Comparison of ENCODE assay signal across 10 cellular contexts in the genomic region with DNA sequence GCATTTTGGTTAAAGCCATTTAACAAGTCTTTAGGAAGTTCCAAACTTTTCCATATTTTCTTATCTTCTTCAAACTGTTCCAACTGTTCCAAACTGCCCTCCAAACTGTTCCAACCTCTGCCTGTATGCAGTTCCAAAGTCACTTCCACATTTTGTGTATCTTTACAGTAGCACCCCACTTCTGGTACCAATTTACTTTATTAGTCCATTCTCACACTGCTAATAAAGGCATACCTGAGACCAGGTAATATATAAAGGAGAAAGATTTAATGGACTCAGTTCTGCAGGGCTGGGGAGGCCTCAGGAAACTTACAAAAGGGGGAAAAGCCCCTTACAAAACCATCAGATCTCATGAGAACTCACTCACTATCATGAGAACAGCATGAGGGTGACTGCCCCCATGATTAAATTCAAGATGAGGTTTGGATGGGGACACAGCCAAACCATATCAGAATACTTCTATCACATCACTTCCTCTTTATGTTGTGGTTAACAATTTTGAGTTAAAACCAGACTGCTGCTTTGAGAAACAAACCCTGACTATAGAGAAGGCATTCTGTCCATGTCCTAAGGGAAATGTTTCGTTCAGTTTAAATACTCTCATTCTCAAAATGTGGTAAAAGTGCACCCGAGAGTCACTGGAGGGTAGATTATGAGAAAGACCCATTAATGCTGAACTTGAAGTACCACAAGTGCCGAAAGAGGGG. TPM values are rescaled to one million over a fixed set of nuclear protein-coding genes. Genes with fewer than 3 reads are reported as not detected.
DNase-seq lines count a peak whose midpoint lies in the region; ATAC-seq and TF ChIP-seq lines count a peak whose summit lies in the region.
"Had no signal": no experiment of that assay in that cellular context is flagged by ENCODE, and none has a peak within 500 bp of the region (broad histone marks: within the 10 kb centered on the region; RNA-seq: fewer than 3 reads in every experiment).

No MANE protein-coding gene starts in this region.

- peak overlapping the region; percentile 56 for H3K27ac ChIP-seq in naive thymus-derived CD4-positive, alpha-beta T cell (ENCODE audit: low read depth, low read length)
- H3K27ac ChIP-seq in vagina, result no peak overlapping the region

- peaks cover 0 to 28% (median 14%) of the 10 kb centered on the region in 11 donors for H3K9me3 Mint-ChIP-seq in naive thymus-derived CD4-positive, alpha-beta T cell

- peak overlapping the region; percentile 21 for H3K4me2 ChIP-seq in Loucy (ENCODE audit: low read depth, low read length, poor library complexity, severe bottlenecking)

- no peak for TF ChIP-seq POLR2A in vagina (IDR thresholded peaks at IDR 0.05)

- H3K4me3 Mint-ChIP-seq in naive thymus-derived CD4-positive, alpha-beta T cell, result peak overlapping the region; percentile 53 to 79 (median 72)
- H3K4me3 Mint-ChIP-seq: neural crest cell had no signal

- no peak for TF ChIP-seq CTCF in Loucy (conservative IDR thresholded peaks at IDR 0.05; ENCODE audit: low read length)
- TF ChIP-seq CTCF in vagina (IDR thresholded peaks at IDR 0.05), result no peak

- H3K79me2 ChIP-seq in Loucy (ENCODE audit: insufficient read depth, low read length), result peaks cover 6% of the 10 kb centered on the region

- H4K20me1 ChIP-seq in Loucy (ENCODE audit: insufficient read depth, low read length, poor library complexity, severe bottlenecking), result no peaks in the 10 kb centered on the region

- peaks cover 37% of the 10 kb centered on the region; the same call in 1 of the 2 replicates for H3K36me3 ChIP-seq in Loucy (ENCODE audit: insufficient read depth, low read length)
- no peaks in the 10 kb centered on the region for H3K36me3 ChIP-seq in naive thymus-derived CD4-positive, alpha-beta T cell (ENCODE audit: control insufficient read depth in 2 of 3, insufficient read depth in 3 of 3, low read length in 3 of 3)
- H3K36me3 ChIP-seq in vagina, result peaks cover 0 to 4% of the 10 kb centered on the region in 2 donors

- peak; percentile 74 for ATAC-seq in GM18870 (IDR thresholded peaks at IDR 0.05; ENCODE audit: unreplicated experiment)
- peak; percentile 65 for ATAC-seq in GM21825 (IDR thresholded peaks at IDR 0.05; ENCODE audit: unreplicated experiment)
- ATAC-seq in naive thymus-derived CD4-positive, alpha-beta T cell, result peak; percentile 37

- H3K27me3 Mint-ChIP-seq in naive thymus-derived CD4-positive, alpha-beta T cell, result no peaks in the 10 kb centered on the region

- no peak overlapping the region for H3K9ac ChIP-seq in Loucy (ENCODE audit: low read depth, low read length, poor library complexity, severe bottlenecking)

- intact Hi-C loops in naive thymus-derived CD4-positive, alpha-beta T cell (cut with micrococcal nuclease), result loop anchor here (1.0 to 2.0 kb wide), 6 partner anchors 10 to 284 kb away; no protein-coding TSS in a partner anchor
- intact Hi-C loops in vagina (cut with DNase I), result no loop called here

- H3K36me3 Mint-ChIP-seq in naive thymus-derived CD4-positive, alpha-beta T cell, result peaks cover 15 to 95% (median 34%) of the 10 kb centered on the region in 5 donors

- H3K4me1 ChIP-seq in Loucy (ENCODE audit: insufficient read depth, low read length, poor library complexity, severe bottlenecking) (peaks cover 51% of the 10 kb centered on the region), vagina (no peaks in the 10 kb centered on the region)
- peaks cover 25 to 40% of the 10 kb centered on the region in 2 donors for H3K4me1 ChIP-seq in naive thymus-derived CD4-positive, alpha-beta T cell (ENCODE audit: control insufficient read depth in 2 of 2, insufficient read depth in 2 of 2, low read length in 2 of 2)

- H3K4me3 ChIP-seq in Loucy (ENCODE audit: low read length, poor library complexity, severe bottlenecking) (no peak overlapping the region), vagina (no peak overlapping the region)
- H3K4me3 ChIP-seq in naive thymus-derived CD4-positive, alpha-beta T cell (ENCODE audit: low read length), result peak overlapping the region; percentile 39

- DNase-seq in naive thymus-derived CD4-positive, alpha-beta T cell, result peak in 6 of 9 donors; percentile 12 to 46 (median 32)
- no peak for DNase-seq in NK-92 treated with Interleukin-12 subunit alpha and Interleukin-12 subunit beta, amount 100 ng/mL, for 24 hours (lab: John Stamatoyannopoulos, UW)
- DNase-seq in cerebellar nuclear complex (lab: John Stamatoyannopoulos, UW) (no peak), vagina (ENCODE audit: extremely low spot score in 2 of 2) (no peak)
- DNase-seq: NCI-H2171 treated with DMSO at 0.1 percent for 48 hours had no signal

- no peak overlapping the region for H2AFZ ChIP-seq in Loucy (ENCODE audit: low read length)

- H3K4me1 Mint-ChIP-seq in naive thymus-derived CD4-positive, alpha-beta T cell, result peaks cover 33 to 74% (median 51%) of the 10 kb centered on the region in 7 donors
- H3K4me1 Mint-ChIP-seq: neural crest cell had no signal

- H3F3A ChIP-seq in Loucy (ENCODE audit: low read depth), result no peaks in the 10 kb centered on the region

- CTCF ChIA-PET in naive thymus-derived CD4-positive, alpha-beta T cell (lab: Charles Lee), result interaction anchor here (0.6 to 1.0 kb wide), 2 partner anchors 9 to 23 kb away, joined by 3 read pairs; no protein-coding TSS in a partner anchor

- POLR2A ChIA-PET in naive thymus-derived CD4-positive, alpha-beta T cell (lab: Charles Lee), result interaction anchor here (0.6 kb wide), 2 partner anchors 25 to 46 kb away, joined by 3 read pairs; no protein-coding TSS in a partner anchor

- peak overlapping the region; percentile 77 to 95 (median 88) for H3K27ac Mint-ChIP-seq in naive thymus-derived CD4-positive, alpha-beta T cell

- H3K27me3 ChIP-seq in Loucy (ENCODE audit: insufficient read depth, low read length, poor library complexity, severe bottlenecking), result no peaks in the 10 kb centered on the region
- H3K27me3 ChIP-seq in naive thymus-derived CD4-positive, alpha-beta T cell (ENCODE audit: control insufficient read depth in 2 of 2, insufficient read depth in 2 of 2, low read length in 2 of 2), result no peaks in the 10 kb centered on the region
- no peaks in the 10 kb centered on the region for H3K27me3 ChIP-seq in vagina

- no peaks in the 10 kb centered on the region for H3K9me2 ChIP-seq in Loucy (replicated peaks; ENCODE audit: low read depth, low read length)

- H3K9me3 ChIP-seq in Loucy (ENCODE audit: insufficient read depth, low read depth, low read length), result peaks cover 22% of the 10 kb centered on the region; the same call in 1 of the 2 replicates
- H3K9me3 ChIP-seq in naive thymus-derived CD4-positive, alpha-beta T cell (ENCODE audit: control insufficient read depth in 2 of 3, low read length in 3 of 3), result peaks cover 0 to 12% (median 5%) of the 10 kb centered on the region in 3 experiments
- H3K9me3 ChIP-seq in vagina, result peaks cover 3% of the 10 kb centered on the region

RNA-seq across cellular contexts. Expression of gene IL18R1, which starts 11.0 kb away (rescaled TPM):
- total RNA-seq in naive thymus-derived CD4-positive, alpha-beta T cell, result 10 to 100 TPM in 1 of 5 experiments, 1 to 10 TPM in 4; 2.1 to 52.8 (median 5.3) TPM
- 1 to 10 TPM in 1 of 2 donors, under 1 TPM in 1; 0.77 to 2.0 TPM for polyA plus RNA-seq in naive thymus-derived CD4-positive, alpha-beta T cell
- total RNA-seq in vagina, result 4.9 TPM
- total RNA-seq: neural crest cell had no signal

RNA-seq across cellular contexts. Expression of gene IL1RL1, which starts 55.2 kb away (rescaled TPM):
- total RNA-seq in naive thymus-derived CD4-positive, alpha-beta T cell, result 1 to 10 TPM in 2 of 5 experiments, under 1 TPM in 1, not detected in 2; 0.48 to 7.9 (median 4.9) TPM
- polyA plus RNA-seq in naive thymus-derived CD4-positive, alpha-beta T cell, result not detected
- total RNA-seq in vagina, result 10.6 TPM
- total RNA-seq: neural crest cell had no signal

RNA-seq across cellular contexts. Expression of gene IL18RAP, which starts 56.4 kb away (rescaled TPM):
- 10 to 100 TPM in 2 of 5 experiments, 1 to 10 TPM in 1, under 1 TPM in 1, not detected in 1; 0.30 to 17.1 (median 7.5) TPM for total RNA-seq in naive thymus-derived CD4-positive, alpha-beta T cell
- not detected for polyA plus RNA-seq in naive thymus-derived CD4-positive, alpha-beta T cell
- total RNA-seq in vagina, result 5.9 TPM
- total RNA-seq: fibroblast of lung, neural crest cell had no signal
- polyA plus RNA-seq: fibroblast of lung had no signal

Comparison
In these comparisons a context has a peak if more than half of its experiments do, and no peak if none do; other contexts are left out.
1. DNase-seq: peak in naive thymus-derived CD4-positive, alpha-beta T cell (6 of 9); none in NK-92 treated with Interleukin-12 subunit alpha and Interleukin-12 subunit beta, amount 100 ng/mL, for 24 hours (single experiment), cerebellar nuclear complex (0 of 2) and vagina (0 of 2).
2. Peak in every context shown above with its lines, with median percentiles within 50 percentile points of each other: ATAC-seq.